In the genomic region with DNA sequence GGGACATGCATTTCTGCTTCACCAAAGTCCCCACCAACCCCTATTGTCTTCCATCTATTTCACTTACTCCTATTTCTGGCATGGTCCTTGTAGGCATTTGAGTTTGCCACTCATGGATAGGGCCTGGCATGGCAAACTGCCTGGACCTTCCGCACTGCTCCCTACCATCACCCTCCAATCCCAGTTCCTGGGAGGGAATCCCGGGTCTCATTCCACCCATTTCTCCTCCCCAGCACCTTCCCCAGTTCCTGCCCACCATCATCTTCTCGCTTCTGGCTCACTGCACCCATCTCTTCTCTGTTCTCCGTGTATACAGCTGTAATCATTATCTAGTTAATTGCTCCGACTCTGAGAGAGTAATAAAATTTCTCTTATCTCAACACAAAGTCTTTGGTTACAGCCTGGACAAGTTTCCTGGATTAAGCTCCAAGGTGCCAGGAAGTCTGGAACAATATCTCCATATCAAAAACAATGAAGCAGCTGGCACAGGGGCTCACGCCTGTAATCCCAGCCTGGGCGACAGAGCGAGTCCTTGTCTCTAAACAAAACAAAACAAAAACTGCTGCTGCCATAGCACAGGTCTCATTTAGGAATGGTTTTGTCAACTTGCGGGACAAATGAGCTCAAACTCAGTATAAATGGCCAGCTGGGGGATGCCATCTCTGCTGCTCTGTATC, we compare ENCODE assay signal across 1 cellular context.
TF ChIP-seq lines count a peak whose summit lies in the region.

No MANE protein-coding gene starts in this region.

TF ChIP-seq in HEK293, 187 proteins besides CTCF, POLR2A, EP300 and RAD21 (continued from another document and continues in another):
- TF ChIP-seq, protein P1, sequence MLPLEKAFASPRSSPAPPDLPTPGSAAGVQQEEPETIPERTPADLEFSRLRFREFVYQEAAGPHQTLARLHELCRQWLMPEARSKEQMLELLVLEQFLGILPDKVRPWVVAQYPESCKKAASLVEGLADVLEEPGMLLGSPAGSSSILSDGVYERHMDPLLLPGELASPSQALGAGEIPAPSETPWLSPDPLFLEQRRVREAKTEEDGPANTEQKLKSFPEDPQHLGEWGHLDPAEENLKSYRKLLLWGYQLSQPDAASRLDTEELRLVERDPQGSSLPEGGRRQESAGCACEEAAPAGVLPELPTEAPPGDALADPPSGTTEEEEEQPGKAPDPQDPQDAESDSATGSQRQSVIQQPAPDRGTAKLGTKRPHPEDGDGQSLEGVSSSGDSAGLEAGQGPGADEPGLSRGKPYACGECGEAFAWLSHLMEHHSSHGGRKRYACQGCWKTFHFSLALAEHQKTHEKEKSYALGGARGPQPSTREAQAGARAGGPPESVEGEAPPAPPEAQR (tag by site-specific recombination; IDR thresholded peaks at IDR 0.05) = no peak
- TF ChIP-seq ZNF404 (tag by site-specific recombination; IDR thresholded peaks at IDR 0.05) (no peak), ZFHX2 (tag by site-specific recombination; conservative IDR thresholded peaks at IDR 0.05) (no peak), ZBTB21 (tag by site-specific recombination; IDR thresholded peaks at IDR 0.05) (0 out of 2 replicates have a peak, but pooled peaks have one; percentile 24), GLIS2 (tag by site-specific recombination; IDR thresholded peaks at IDR 0.05) (no peak; the same call in none of the 2 replicates), ZNF239 (tag by site-specific recombination; IDR thresholded peaks at IDR 0.05) (no peak), ZNF302 (tag by site-specific recombination; IDR thresholded peaks at IDR 0.05; ENCODE audit: low read depth) (no peak; the same call in 1 of the 2 replicates), ZNF548 (tag by site-specific recombination; IDR thresholded peaks at IDR 0.05) (no peak), ZNF776 (tag by site-specific recombination; IDR thresholded peaks at IDR 0.05; ENCODE audit: borderline replicate concordance) (no peak), OSR2 (tag by site-specific recombination; IDR thresholded peaks at IDR 0.05) (peak; percentile 93), ZNF560 (tag by site-specific recombination; IDR thresholded peaks at IDR 0.05; ENCODE audit: borderline replicate concordance) (no peak), ZNF76 (tag by site-specific recombination; IDR thresholded peaks at IDR 0.05; ENCODE audit: borderline replicate concordance, low read depth) (0 out of 2 replicates have a peak, but pooled peaks have one; percentile 25), ZFP41 (tag by site-specific recombination; IDR thresholded peaks at IDR 0.05; ENCODE audit: borderline replicate concordance) (no peak), ZNF626 (tag by site-specific recombination; IDR thresholded peaks at IDR 0.05) (no peak), ZNF132 (tag by site-specific recombination; IDR thresholded peaks at IDR 0.05; ENCODE audit: borderline replicate concordance) (no peak), ZSCAN16 (tag by site-specific recombination; IDR thresholded peaks at IDR 0.05) (no peak; the same call in 1 of the 2 replicates), KLF1 (tag by site-specific recombination; IDR thresholded peaks at IDR 0.05) (peak; percentile 61; the same call in 1 of the 2 replicates), BCL11B (tag by site-specific recombination; IDR thresholded peaks at IDR 0.05; ENCODE audit: low read depth) (peak; percentile 41; the same call in 1 of the 2 replicates), ZIC2 (tag by site-specific recombination; IDR thresholded peaks at IDR 0.05) (no peak), ZNF202 (tag by site-specific recombination; IDR thresholded peaks at IDR 0.05; ENCODE audit: borderline replicate concordance) (no peak), TCF7L2 (IDR thresholded peaks at IDR 0.05; ENCODE audit: borderline replicate concordance, low read depth, low read length) (peak; percentile 76; the same call in 1 of the 2 replicates)
- TF ChIP-seq, protein P2, sequence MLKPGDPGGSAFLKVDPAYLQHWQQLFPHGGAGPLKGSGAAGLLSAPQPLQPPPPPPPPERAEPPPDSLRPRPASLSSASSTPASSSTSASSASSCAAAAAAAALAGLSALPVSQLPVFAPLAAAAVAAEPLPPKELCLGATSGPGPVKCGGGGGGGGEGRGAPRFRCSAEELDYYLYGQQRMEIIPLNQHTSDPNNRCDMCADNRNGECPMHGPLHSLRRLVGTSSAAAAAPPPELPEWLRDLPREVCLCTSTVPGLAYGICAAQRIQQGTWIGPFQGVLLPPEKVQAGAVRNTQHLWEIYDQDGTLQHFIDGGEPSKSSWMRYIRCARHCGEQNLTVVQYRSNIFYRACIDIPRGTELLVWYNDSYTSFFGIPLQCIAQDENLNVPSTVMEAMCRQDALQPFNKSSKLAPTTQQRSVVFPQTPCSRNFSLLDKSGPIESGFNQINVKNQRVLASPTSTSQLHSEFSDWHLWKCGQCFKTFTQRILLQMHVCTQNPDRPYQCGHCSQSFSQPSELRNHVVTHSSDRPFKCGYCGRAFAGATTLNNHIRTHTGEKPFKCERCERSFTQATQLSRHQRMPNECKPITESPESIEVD (tag by site-specific recombination; IDR thresholded peaks at IDR 0.05) = peak; percentile 87
- TF ChIP-seq, protein P3, sequence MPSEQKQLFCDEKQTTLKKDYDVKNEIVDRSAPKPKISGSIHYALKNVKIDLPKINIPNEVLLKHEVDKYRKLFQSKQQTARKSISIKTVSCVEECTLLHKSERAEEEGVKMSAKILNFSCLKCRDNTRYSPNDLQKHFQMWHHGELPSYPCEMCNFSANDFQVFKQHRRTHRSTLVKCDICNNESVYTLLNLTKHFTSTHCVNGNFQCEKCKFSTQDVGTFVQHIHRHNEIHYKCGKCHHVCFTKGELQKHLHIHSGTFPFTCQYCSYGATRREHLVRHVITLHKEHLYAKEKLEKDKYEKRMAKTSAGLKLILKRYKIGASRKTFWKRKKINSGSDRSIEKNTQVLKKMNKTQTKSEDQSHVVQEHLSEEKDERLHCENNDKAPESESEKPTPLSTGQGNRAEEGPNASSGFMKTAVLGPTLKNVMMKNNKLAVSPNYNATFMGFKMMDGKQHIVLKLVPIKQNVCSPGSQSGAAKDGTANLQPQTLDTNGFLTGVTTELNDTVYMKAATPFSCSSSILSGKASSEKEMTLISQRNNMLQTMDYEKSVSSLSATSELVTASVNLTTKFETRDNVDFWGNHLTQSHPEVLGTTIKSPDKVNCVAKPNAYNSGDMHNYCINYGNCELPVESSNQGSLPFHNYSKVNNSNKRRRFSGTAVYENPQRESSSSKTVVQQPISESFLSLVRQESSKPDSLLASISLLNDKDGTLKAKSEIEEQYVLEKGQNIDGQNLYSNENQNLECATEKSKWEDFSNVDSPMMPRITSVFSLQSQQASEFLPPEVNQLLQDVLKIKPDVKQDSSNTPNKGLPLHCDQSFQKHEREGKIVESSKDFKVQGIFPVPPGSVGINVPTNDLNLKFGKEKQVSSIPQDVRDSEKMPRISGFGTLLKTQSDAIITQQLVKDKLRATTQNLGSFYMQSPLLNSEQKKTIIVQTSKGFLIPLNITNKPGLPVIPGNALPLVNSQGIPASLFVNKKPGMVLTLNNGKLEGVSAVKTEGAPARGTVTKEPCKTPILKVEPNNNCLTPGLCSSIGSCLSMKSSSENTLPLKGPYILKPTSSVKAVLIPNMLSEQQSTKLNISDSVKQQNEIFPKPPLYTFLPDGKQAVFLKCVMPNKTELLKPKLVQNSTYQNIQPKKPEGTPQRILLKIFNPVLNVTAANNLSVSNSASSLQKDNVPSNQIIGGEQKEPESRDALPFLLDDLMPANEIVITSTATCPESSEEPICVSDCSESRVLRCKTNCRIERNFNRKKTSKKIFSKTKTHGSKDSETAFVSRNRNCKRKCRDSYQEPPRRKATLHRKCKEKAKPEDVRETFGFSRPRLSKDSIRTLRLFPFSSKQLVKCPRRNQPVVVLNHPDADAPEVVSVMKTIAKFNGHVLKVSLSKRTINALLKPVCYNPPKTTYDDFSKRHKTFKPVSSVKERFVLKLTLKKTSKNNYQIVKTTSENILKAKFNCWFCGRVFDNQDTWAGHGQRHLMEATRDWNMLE (tag by site-specific recombination; conservative IDR thresholded peaks at IDR 0.05; ENCODE audit: low read depth) = no peak
- TF ChIP-seq, protein P4, sequence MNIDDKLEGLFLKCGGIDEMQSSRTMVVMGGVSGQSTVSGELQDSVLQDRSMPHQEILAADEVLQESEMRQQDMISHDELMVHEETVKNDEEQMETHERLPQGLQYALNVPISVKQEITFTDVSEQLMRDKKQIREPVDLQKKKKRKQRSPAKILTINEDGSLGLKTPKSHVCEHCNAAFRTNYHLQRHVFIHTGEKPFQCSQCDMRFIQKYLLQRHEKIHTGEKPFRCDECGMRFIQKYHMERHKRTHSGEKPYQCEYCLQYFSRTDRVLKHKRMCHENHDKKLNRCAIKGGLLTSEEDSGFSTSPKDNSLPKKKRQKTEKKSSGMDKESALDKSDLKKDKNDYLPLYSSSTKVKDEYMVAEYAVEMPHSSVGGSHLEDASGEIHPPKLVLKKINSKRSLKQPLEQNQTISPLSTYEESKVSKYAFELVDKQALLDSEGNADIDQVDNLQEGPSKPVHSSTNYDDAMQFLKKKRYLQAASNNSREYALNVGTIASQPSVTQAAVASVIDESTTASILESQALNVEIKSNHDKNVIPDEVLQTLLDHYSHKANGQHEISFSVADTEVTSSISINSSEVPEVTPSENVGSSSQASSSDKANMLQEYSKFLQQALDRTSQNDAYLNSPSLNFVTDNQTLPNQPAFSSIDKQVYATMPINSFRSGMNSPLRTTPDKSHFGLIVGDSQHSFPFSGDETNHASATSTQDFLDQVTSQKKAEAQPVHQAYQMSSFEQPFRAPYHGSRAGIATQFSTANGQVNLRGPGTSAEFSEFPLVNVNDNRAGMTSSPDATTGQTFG (tag by site-specific recombination; IDR thresholded peaks at IDR 0.05; ENCODE audit: borderline replicate concordance) = no peak
- TF ChIP-seq, protein P5, sequence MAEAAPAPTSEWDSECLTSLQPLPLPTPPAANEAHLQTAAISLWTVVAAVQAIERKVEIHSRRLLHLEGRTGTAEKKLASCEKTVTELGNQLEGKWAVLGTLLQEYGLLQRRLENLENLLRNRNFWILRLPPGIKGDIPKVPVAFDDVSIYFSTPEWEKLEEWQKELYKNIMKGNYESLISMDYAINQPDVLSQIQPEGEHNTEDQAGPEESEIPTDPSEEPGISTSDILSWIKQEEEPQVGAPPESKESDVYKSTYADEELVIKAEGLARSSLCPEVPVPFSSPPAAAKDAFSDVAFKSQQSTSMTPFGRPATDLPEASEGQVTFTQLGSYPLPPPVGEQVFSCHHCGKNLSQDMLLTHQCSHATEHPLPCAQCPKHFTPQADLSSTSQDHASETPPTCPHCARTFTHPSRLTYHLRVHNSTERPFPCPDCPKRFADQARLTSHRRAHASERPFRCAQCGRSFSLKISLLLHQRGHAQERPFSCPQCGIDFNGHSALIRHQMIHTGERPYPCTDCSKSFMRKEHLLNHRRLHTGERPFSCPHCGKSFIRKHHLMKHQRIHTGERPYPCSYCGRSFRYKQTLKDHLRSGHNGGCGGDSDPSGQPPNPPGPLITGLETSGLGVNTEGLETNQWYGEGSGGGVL (tag by site-specific recombination; IDR thresholded peaks at IDR 0.05) = peak; percentile 83
- TF ChIP-seq, protein P6, sequence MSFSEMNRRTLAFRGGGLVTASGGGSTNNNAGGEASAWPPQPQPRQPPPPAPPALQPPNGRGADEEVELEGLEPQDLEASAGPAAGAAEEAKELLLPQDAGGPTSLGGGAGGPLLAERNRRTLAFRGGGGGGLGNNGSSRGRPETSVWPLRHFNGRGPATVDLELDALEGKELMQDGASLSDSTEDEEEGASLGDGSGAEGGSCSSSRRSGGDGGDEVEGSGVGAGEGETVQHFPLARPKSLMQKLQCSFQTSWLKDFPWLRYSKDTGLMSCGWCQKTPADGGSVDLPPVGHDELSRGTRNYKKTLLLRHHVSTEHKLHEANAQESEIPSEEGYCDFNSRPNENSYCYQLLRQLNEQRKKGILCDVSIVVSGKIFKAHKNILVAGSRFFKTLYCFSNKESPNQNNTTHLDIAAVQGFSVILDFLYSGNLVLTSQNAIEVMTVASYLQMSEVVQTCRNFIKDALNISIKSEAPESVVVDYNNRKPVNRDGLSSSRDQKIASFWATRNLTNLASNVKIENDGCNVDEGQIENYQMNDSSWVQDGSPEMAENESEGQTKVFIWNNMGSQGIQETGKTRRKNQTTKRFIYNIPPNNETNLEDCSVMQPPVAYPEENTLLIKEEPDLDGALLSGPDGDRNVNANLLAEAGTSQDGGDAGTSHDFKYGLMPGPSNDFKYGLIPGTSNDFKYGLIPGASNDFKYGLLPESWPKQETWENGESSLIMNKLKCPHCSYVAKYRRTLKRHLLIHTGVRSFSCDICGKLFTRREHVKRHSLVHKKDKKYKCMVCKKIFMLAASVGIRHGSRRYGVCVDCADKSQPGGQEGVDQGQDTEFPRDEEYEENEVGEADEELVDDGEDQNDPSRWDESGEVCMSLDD (tag by site-specific recombination; IDR thresholded peaks at IDR 0.05) = no peak; the same call in 1 of the 2 replicates
- TF ChIP-seq, protein P7, sequence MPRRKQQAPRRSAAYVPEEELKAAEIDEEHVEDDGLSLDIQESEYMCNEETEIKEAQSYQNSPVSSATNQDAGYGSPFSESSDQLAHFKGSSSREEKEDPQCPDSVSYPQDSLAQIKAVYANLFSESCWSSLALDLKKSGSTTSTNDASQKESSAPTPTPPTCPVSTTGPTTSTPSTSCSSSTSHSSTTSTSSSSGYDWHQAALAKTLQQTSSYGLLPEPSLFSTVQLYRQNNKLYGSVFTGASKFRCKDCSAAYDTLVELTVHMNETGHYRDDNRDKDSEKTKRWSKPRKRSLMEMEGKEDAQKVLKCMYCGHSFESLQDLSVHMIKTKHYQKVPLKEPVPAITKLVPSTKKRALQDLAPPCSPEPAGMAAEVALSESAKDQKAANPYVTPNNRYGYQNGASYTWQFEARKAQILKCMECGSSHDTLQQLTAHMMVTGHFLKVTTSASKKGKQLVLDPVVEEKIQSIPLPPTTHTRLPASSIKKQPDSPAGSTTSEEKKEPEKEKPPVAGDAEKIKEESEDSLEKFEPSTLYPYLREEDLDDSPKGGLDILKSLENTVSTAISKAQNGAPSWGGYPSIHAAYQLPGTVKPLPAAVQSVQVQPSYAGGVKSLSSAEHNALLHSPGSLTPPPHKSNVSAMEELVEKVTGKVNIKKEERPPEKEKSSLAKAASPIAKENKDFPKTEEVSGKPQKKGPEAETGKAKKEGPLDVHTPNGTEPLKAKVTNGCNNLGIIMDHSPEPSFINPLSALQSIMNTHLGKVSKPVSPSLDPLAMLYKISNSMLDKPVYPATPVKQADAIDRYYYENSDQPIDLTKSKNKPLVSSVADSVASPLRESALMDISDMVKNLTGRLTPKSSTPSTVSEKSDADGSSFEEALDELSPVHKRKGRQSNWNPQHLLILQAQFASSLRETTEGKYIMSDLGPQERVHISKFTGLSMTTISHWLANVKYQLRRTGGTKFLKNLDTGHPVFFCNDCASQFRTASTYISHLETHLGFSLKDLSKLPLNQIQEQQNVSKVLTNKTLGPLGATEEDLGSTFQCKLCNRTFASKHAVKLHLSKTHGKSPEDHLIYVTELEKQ (tag by site-specific recombination; IDR thresholded peaks at IDR 0.05; ENCODE audit: borderline replicate concordance) = peak; percentile 95; the same call in 1 of the 2 replicates
- TF ChIP-seq, protein P8, sequence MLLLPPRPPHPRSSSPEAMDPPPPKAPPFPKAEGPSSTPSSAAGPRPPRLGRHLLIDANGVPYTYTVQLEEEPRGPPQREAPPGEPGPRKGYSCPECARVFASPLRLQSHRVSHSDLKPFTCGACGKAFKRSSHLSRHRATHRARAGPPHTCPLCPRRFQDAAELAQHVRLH (tag by site-specific recombination; IDR thresholded peaks at IDR 0.05) = peak; percentile 61; the same call in 1 of the 2 replicates
- TF ChIP-seq, protein P9, sequence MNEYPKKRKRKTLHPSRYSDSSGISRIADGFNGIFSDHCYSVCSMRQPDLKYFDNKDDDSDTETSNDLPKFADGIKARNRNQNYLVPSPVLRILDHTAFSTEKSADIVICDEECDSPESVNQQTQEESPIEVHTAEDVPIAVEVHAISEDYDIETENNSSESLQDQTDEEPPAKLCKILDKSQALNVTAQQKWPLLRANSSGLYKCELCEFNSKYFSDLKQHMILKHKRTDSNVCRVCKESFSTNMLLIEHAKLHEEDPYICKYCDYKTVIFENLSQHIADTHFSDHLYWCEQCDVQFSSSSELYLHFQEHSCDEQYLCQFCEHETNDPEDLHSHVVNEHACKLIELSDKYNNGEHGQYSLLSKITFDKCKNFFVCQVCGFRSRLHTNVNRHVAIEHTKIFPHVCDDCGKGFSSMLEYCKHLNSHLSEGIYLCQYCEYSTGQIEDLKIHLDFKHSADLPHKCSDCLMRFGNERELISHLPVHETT (tag by site-specific recombination; IDR thresholded peaks at IDR 0.05) = peak; percentile 60
